Comparison of ENCODE assay signal across 17 cellular contexts in genomic region chr2:46023165-46023854, GRCh38.
DNase-seq lines count a peak whose midpoint lies in the region; ATAC-seq and TF ChIP-seq lines count a peak whose summit lies in the region.
"Had no signal": no experiment of that assay in that cellular context is flagged by ENCODE, and none has a peak within 500 bp of the region (broad histone marks: within the 10 kb centered on the region; RNA-seq: fewer than 3 reads in every experiment).

No MANE protein-coding gene starts in this region.

- peaks cover 6% of the 10 kb centered on the region for H3K36me3 ChIP-seq in left ventricle myocardium inferior
- peaks cover 98% of the 10 kb centered on the region for H3K36me3 ChIP-seq in BLaER1

- ATAC-seq in HG02798 (IDR thresholded peaks at IDR 0.05; ENCODE audit: poor library complexity, unreplicated experiment) = no peak
- ATAC-seq: A549; CD8-positive, alpha-beta T cell had no signal

- no peak overlapping the region for H3K9ac ChIP-seq in BLaER1

- no peak for TF ChIP-seq CTCF in left ventricle myocardium inferior (IDR thresholded peaks at IDR 0.05; ENCODE audit: borderline replicate concordance)

- H3K27me3 Mint-ChIP-seq in T-helper 1 cell treated with Interleukin-12 subunit alpha and Interleukin-12 subunit beta and Interleukin-4 antibody, amounts not matched to agents 30 μg/mL and 1 μg/mL, for 36 hours (ENCODE audit: low read depth) = no peaks in the 10 kb centered on the region

- intact Hi-C loops in left ventricle myocardium inferior (cut with micrococcal nuclease) = no loop called here
- intact Hi-C loops in cardiac septum (cut with DNase I) = no loop called here

- H3K4me1 Mint-ChIP-seq in T-helper 1 cell treated with Interleukin-12 subunit alpha and Interleukin-12 subunit beta and Interleukin-4 antibody, amounts not matched to agents 30 μg/mL and 1 μg/mL, for 36 hours (ENCODE audit: low read depth) = peaks cover 32% of the 10 kb centered on the region
- H3K4me1 Mint-ChIP-seq: CD14-positive monocyte had no signal

- H3K27me3 ChIP-seq in left ventricle myocardium inferior (ENCODE audit: low read depth) (no peaks in the 10 kb centered on the region), BLaER1 (no peaks in the 10 kb centered on the region), layer of hippocampus (ENCODE audit: control insufficient read depth, insufficient read depth, low read length) (no peaks in the 10 kb centered on the region)
- H3K27me3 ChIP-seq: BE2C had no signal

- H3K27ac Mint-ChIP-seq in T-helper 1 cell treated with Interleukin-12 subunit alpha and Interleukin-12 subunit beta and Interleukin-4 antibody, amounts not matched to agents 30 μg/mL and 1 μg/mL, for 36 hours = peak overlapping the region; percentile 12
- H3K27ac Mint-ChIP-seq: CD14-positive monocyte; CD8-positive, alpha-beta T cell; H9 had no signal

- H3K9me3 ChIP-seq in left ventricle myocardium inferior (replicated peaks) = no peaks in the 10 kb centered on the region
- no peaks in the 10 kb centered on the region for H3K9me3 ChIP-seq in BLaER1
- H3K9me3 ChIP-seq: A549, BE2C had no signal

- H3K27ac ChIP-seq in left ventricle myocardium inferior (replicated peaks) (peak overlapping the region; percentile 33), BLaER1 (no peak overlapping the region), layer of hippocampus (ENCODE audit: low read depth, low read length) (peak overlapping the region; percentile 36)
- H3K27ac ChIP-seq: A549 had no signal

- DNase-seq in left ventricle myocardium inferior (no peak), cardiac septum (ENCODE audit: low spot score) (no peak), pons (ENCODE audit: low spot score) (no peak)
- DNase-seq: BE2C; CD8-positive, alpha-beta T cell; COR-L47; DMS153; DND-41; GDM1; GOT3; H9 had no signal

- H3K4me3 ChIP-seq in left ventricle myocardium inferior = no peak overlapping the region
- no peak overlapping the region for H3K4me3 ChIP-seq in BLaER1
- H3K4me3 ChIP-seq: A549 had no signal

- no peaks in the 10 kb centered on the region for H3K9me3 Mint-ChIP-seq in T-helper 1 cell treated with Interleukin-12 subunit alpha and Interleukin-12 subunit beta and Interleukin-4 antibody, amounts not matched to agents 30 μg/mL and 1 μg/mL, for 36 hours
- H3K9me3 Mint-ChIP-seq: CD14-positive monocyte; CD8-positive, alpha-beta T cell had no signal

- H3K4me1 ChIP-seq in left ventricle myocardium inferior = peaks cover 25% of the 10 kb centered on the region
- peaks cover 13% of the 10 kb centered on the region for H3K4me1 ChIP-seq in BLaER1
- H3K4me1 ChIP-seq: A549, BE2C had no signal

- H3K36me3 Mint-ChIP-seq in T-helper 1 cell treated with Interleukin-12 subunit alpha and Interleukin-12 subunit beta and Interleukin-4 antibody, amounts not matched to agents 30 μg/mL and 1 μg/mL, for 36 hours (ENCODE audit: low read depth) = peaks cover 3% of the 10 kb centered on the region

- no peak overlapping the region for H3K4me3 Mint-ChIP-seq in T-helper 1 cell treated with Interleukin-12 subunit alpha and Interleukin-12 subunit beta and Interleukin-4 antibody, amounts not matched to agents 30 μg/mL and 1 μg/mL, for 36 hours
- H3K4me3 Mint-ChIP-seq: CD14-positive monocyte; CD8-positive, alpha-beta T cell; H9 had no signal

- peak overlapping the region; percentile 8; the same call in 1 of the 2 replicates for H3K4me2 ChIP-seq in BLaER1
- H3K4me2 ChIP-seq: A549 had no signal

- 0 out of 2 replicates have a peak, but pooled peaks cover under 1% of the 10 kb centered on the region for H4K20me1 ChIP-seq in BLaER1
